22 cellular contexts compared by ENCODE assay signal in genomic region chr5:129051283-129051682, GRCh38. TPM values are rescaled to one million over a fixed set of nuclear protein-coding genes. Genes with fewer than 3 reads are reported as not detected.
DNase-seq lines count a peak whose midpoint lies in the region; ATAC-seq, FAIRE-seq and TF ChIP-seq lines count a peak whose summit lies in the region.
"Had no signal": no experiment of that assay in that cellular context is flagged by ENCODE, and none has a peak within 500 bp of the region (broad histone marks: within the 10 kb centered on the region; RNA-seq: fewer than 3 reads in every experiment).

No MANE protein-coding gene starts in this region.

- no CpG with 5 or more reads among the region's 4 CpGs for whole genome bisulfite sequencing in IMR-90 (ENCODE audit: extremely low coverage in 2 of 2, insufficient read length in 1 of 2), 2 experiments

- no peak for FAIRE-seq in keratinocyte (lab: Jason Lieb, UNC)
- no peak for FAIRE-seq in urothelium cell line (lab: Jason Lieb, UNC)
- FAIRE-seq: D721Med, G401.6, GM12891, GM18507, H54 had no signal

- no peak overlapping the region for H2BK15ac ChIP-seq in IMR-90 (ENCODE audit: low read depth, low read length)

- H2BK5ac ChIP-seq in IMR-90 (ENCODE audit: low read depth, low read length, poor library complexity, severe bottlenecking) = no peak overlapping the region

- H3K9ac ChIP-seq in IMR-90 (ENCODE audit: low read depth, low read length) = no peak overlapping the region
- H3K9ac ChIP-seq in keratinocyte (ENCODE audit: control insufficient read depth, extremely low read depth, insufficient read depth, low read length) = no peak overlapping the region
- H3K9ac ChIP-seq: GM23248 had no signal

- H3K56ac ChIP-seq in IMR-90 (ENCODE audit: extremely low read depth, insufficient read depth, low read length) = no peak overlapping the region

- dilution Hi-C loops in IMR-90 (cut with HindIII; ENCODE audit: low sequenced_read_pairs, unreplicated experiment) = no loop called here
- dilution Hi-C loops in keratinocyte (cut with MboI; ENCODE audit: extremely low pct_ligation_motif_present, low sequenced_read_pairs) = no loop called here

- no peaks in the 10 kb centered on the region for H3K9me3 ChIP-seq in IMR-90 (ENCODE audit: control insufficient read depth, insufficient read depth, low read length)
- H3K9me3 ChIP-seq in keratinocyte (ENCODE audit: control insufficient read depth, low read depth, low read length) = no peaks in the 10 kb centered on the region
- H3K9me3 ChIP-seq: BE2C had no signal

- no peaks in the 10 kb centered on the region for H3K79me2 ChIP-seq in keratinocyte (ENCODE audit: control insufficient read depth, insufficient read depth, low read length)

- H3K4me2 ChIP-seq in IMR-90 (ENCODE audit: low read depth, low read length) (no peak overlapping the region), keratinocyte (ENCODE audit: control insufficient read depth, extremely low read depth, insufficient read depth, low read depth, low read length) (peak overlapping the region; percentile 23)

- in situ Hi-C loops in IMR-90 (cut with MboI; ENCODE audit: low sequenced_read_pairs) = no loop called here

- H2AK9ac ChIP-seq in IMR-90 (replicated peaks; ENCODE audit: low read depth, low read length, poor library complexity) = no peak overlapping the region

- H4K8ac ChIP-seq in IMR-90 (ENCODE audit: low read depth in 2 of 2, low read length in 2 of 2) = no peak overlapping the region

- no peaks in the 10 kb centered on the region for H3K27me3 ChIP-seq in IMR-90 (ENCODE audit: control insufficient read depth, insufficient read depth, low read length)
- H3K27me3 ChIP-seq in keratinocyte (ENCODE audit: control insufficient read depth, extremely low read depth, insufficient read depth, low read length) = no peaks in the 10 kb centered on the region
- H3K27me3 ChIP-seq: BE2C had no signal

- CTCF ChIA-PET in IMR-90 (lab: Yijun Ruan, JAX) = no interaction called here

- no TSS peak for BruUV-seq in IMR-90 (replicated peaks; lab: Mats Ljungman, UMichigan)

- H3K4me3 ChIP-seq in IMR-90 (ENCODE audit: insufficient read depth, low read depth, low read length) = no peak overlapping the region
- no peak overlapping the region for H3K4me3 ChIP-seq in keratinocyte (ENCODE audit: control insufficient read depth in 2 of 3, extremely low read depth in 1 of 3, insufficient read depth in 2 of 3, low read depth in 1 of 3, low read length in 3 of 3)
- H3K4me3 ChIP-seq: GM23248 had no signal

- H2AFZ ChIP-seq in IMR-90 (replicated peaks; ENCODE audit: low read length, poor library complexity) (no peak overlapping the region), keratinocyte (ENCODE audit: control insufficient read depth, low read length) (peak overlapping the region; percentile 17)
- H2AFZ ChIP-seq: GM23248 had no signal

- no peak overlapping the region for H3K14ac ChIP-seq in IMR-90 (replicated peaks; ENCODE audit: low read depth, low read length)

- H2BK120ac ChIP-seq in IMR-90 (ENCODE audit: low read depth, low read length) = no peak overlapping the region

- H3K36me3 ChIP-seq in IMR-90 (ENCODE audit: control insufficient read depth, insufficient read depth, low read length) (no peaks in the 10 kb centered on the region), keratinocyte (ENCODE audit: control insufficient read depth in 2 of 2, extremely low read depth in 1 of 2, insufficient read depth in 2 of 2, low read length in 2 of 2) (no peaks in the 10 kb centered on the region)
- H3K36me3 ChIP-seq: BE2C had no signal

- no peak for TF ChIP-seq CTCF in IMR-90 (conservative IDR thresholded peaks at IDR 0.05; ENCODE audit: low read depth, low read length)
- TF ChIP-seq CTCF in VCaP (conservative IDR thresholded peaks at IDR 0.05) = no peak
- no peak for TF ChIP-seq CTCF in keratinocyte (optimal IDR thresholded peaks at IDR 0.05 in 1 of 3, IDR thresholded peaks at IDR 0.05 in 1 of 3, conservative IDR thresholded peaks at IDR 0.05 in 1 of 3; ENCODE audit: extremely low read depth in 1 of 3, insufficient read depth in 2 of 3, low read length in 3 of 3)

- TF ChIP-seq RAD21 in IMR-90 (IDR thresholded peaks at IDR 0.05; ENCODE audit: low read length) = no peak

- POLR2A ChIA-PET in IMR-90 (lab: Charles Lee; ENCODE audit: unreplicated experiment) = interaction anchor here (0.7 kb wide), 1 partner anchor 87 kb away, joined by 3 read pairs; no protein-coding TSS in a partner anchor

- ATAC-seq in IMR-90 (ENCODE audit: low read depth) (peak; percentile 49), HG03469 (IDR thresholded peaks at IDR 0.05; ENCODE audit: unreplicated experiment) (no peak)

- no peak overlapping the region for H3K27ac ChIP-seq in IMR-90 (ENCODE audit: insufficient read depth, low read length)
- H3K27ac ChIP-seq in VCaP = peak overlapping the region; percentile 10; the same call in 1 of the 2 replicates
- H3K27ac ChIP-seq in keratinocyte (ENCODE audit: control insufficient read depth, insufficient read depth, low read length) = no peak overlapping the region
- H3K27ac ChIP-seq: GM23248, HL-60 had no signal

- no peaks in the 10 kb centered on the region for H4K20me1 ChIP-seq in IMR-90 (ENCODE audit: insufficient read depth, low read length)
- H4K20me1 ChIP-seq in keratinocyte (ENCODE audit: control insufficient read depth, extremely low read depth, insufficient read depth, low read length) = no peaks in the 10 kb centered on the region

- no peaks in the 10 kb centered on the region for H3K4me1 ChIP-seq in IMR-90 (ENCODE audit: control insufficient read depth, insufficient read depth, low read length)
- no peaks in the 10 kb centered on the region for H3K4me1 ChIP-seq in keratinocyte (ENCODE audit: control insufficient read depth, extremely low read depth, insufficient read depth, low read length)

- no peaks in the 10 kb centered on the region for H3K79me1 ChIP-seq in IMR-90 (ENCODE audit: low read depth in 1 of 2, low read length in 2 of 2)

- intact Hi-C loops in IMR-90 (cut with micrococcal nuclease) = no loop called here

- H2BK20ac ChIP-seq in IMR-90 (ENCODE audit: low read depth, low read length) = no peak overlapping the region

- no peak overlapping the region for H4K91ac ChIP-seq in IMR-90 (ENCODE audit: insufficient read depth, low read depth, low read length)

- H3K23ac ChIP-seq in IMR-90 (ENCODE audit: low read depth, low read length) = no peak overlapping the region

- H2AK5ac ChIP-seq in IMR-90 (ENCODE audit: low read depth, low read length) = no peak overlapping the region

- H3K4ac ChIP-seq in IMR-90 (ENCODE audit: low read depth, low read length) = no peak overlapping the region

- DNase-seq in IMR-90 = no peak
- DNase-seq in NCI-H526 (lab: John Stamatoyannopoulos, UW) = peak; percentile 22 to 29
- DNase-seq in keratinocyte (ENCODE audit: low read depth, low spot score) = no peak
- no peak for DNase-seq in activated CD4-positive, alpha-beta T cell treated with anti-CD3 and anti-CD28 coated beads for 48 hours
- no peak for DNase-seq in T1000 (lab: John Stamatoyannopoulos, UW)
- DNase-seq in urothelium cell line (ENCODE audit: low spot score) = no peak
- DNase-seq: ACHN; BE2C; C1 segment of cervical spinal cord; CD4-positive, CD25-positive, alpha-beta regulatory T cell; CD8-positive, alpha-beta memory T cell; COR-L47; GM23248; HCEC 1CT had no signal

- no peaks in the 10 kb centered on the region for H3K9me1 ChIP-seq in IMR-90 (ENCODE audit: insufficient read depth, low read length)
- no peaks in the 10 kb centered on the region for H3K9me1 ChIP-seq in keratinocyte (ENCODE audit: control insufficient read depth, extremely low read depth, insufficient read depth, low read length)

- H4K5ac ChIP-seq in IMR-90 (ENCODE audit: low read depth, low read length) = no peak overlapping the region

- no peak for TF ChIP-seq POLR2A in IMR-90 (IDR thresholded peaks at IDR 0.05; ENCODE audit: low read depth, low read length)

- H3K18ac ChIP-seq in IMR-90 (ENCODE audit: low read depth, low read length) = no peak overlapping the region

TF ChIP-seq in IMR-90, 13 proteins besides CTCF, POLR2A, EP300 and RAD21 (continues in another document):
- TF ChIP-seq FOS (IDR thresholded peaks at IDR 0.05; ENCODE audit: low read depth, low read length) = no peak
- no peak for TF ChIP-seq CEBPB (IDR thresholded peaks at IDR 0.05; ENCODE audit: low read depth, low read length)
- no peak for TF ChIP-seq SMC3 (IDR thresholded peaks at IDR 0.05; ENCODE audit: low read depth, low read length)
- TF ChIP-seq CHD1 (IDR thresholded peaks at IDR 0.05; ENCODE audit: low read depth, low read length) = no peak
- no peak for TF ChIP-seq RCOR1 (IDR thresholded peaks at IDR 0.05; ENCODE audit: insufficient replicate concordance, low read length)
- TF ChIP-seq, protein P1, sequence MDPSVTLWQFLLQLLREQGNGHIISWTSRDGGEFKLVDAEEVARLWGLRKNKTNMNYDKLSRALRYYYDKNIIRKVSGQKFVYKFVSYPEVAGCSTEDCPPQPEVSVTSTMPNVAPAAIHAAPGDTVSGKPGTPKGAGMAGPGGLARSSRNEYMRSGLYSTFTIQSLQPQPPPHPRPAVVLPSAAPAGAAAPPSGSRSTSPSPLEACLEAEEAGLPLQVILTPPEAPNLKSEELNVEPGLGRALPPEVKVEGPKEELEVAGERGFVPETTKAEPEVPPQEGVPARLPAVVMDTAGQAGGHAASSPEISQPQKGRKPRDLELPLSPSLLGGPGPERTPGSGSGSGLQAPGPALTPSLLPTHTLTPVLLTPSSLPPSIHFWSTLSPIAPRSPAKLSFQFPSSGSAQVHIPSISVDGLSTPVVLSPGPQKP (IDR thresholded peaks at IDR 0.05; ENCODE audit: borderline replicate concordance, low read depth, low read length) = no peak
- TF ChIP-seq NFE2L2 (IDR thresholded peaks at IDR 0.05; ENCODE audit: low read depth, low read length) = no peak
- no peak for TF ChIP-seq MXI1 (IDR thresholded peaks at IDR 0.05; ENCODE audit: borderline replicate concordance, low read depth, low read length)
- TF ChIP-seq BHLHE40 (IDR thresholded peaks at IDR 0.05; ENCODE audit: low read depth, low read length) = no peak
- no peak for TF ChIP-seq RFX5 (IDR thresholded peaks at IDR 0.05; ENCODE audit: low read depth, low read length)
- TF ChIP-seq MAZ (IDR thresholded peaks at IDR 0.05; ENCODE audit: borderline replicate concordance, low read depth, low read length) = no peak

RNA-seq across cellular contexts. Expression of gene ISOC1, which starts 43.3 kb away (rescaled TPM):
- total RNA-seq in IMR-90 (2012; rRNA removed) = 10.8 and 18.9 TPM in 2 replicates
- polyA plus RNA-seq in IMR-90 (2012; rRNA removed) = 10.2 and 11.6 TPM in 2 replicates
- 6.2 and 6.6 TPM in 2 replicates for polyA plus RNA-seq in IMR-90 (2012; cell fraction: cytosol; rRNA removed)
- 2.2 and 3.7 TPM in 2 replicates for polyA plus RNA-seq in IMR-90 (2012; cell fraction: nucleus; rRNA removed; ENCODE audit: low replicate concordance)
- polyA plus RNA-seq in keratinocyte = 16.4 to 26.4 TPM (median 16.8 TPM) in 3 replicates
- 11.2 TPM for polyA plus RNA-seq in keratinocyte (2011; ENCODE audit: low read depth)
- polyA plus RNA-seq in keratinocyte (2011; cell fraction: cytosol; rRNA removed) = 16.5 and 21.6 TPM in 2 replicates
- 11.5 and 12.2 TPM in 2 replicates for polyA plus RNA-seq in keratinocyte (2011; cell fraction: nucleus; rRNA removed)
- polyA plus RNA-seq in keratinocyte (2012; ENCODE audit: low replicate concordance) = 13.7 and 16.6 TPM in 2 replicates
- polyA minus RNA-seq in keratinocyte = 2.7 to 18.3 TPM (median 10.0 TPM) in 3 replicates
- 19.2 TPM for polyA minus RNA-seq in keratinocyte (2011; cell fraction: cytosol; rRNA and poly(A)+ RNA removed)
- 4.4 and 7.9 TPM in 2 replicates for polyA minus RNA-seq in keratinocyte (2011; cell fraction: nucleus; rRNA and poly(A)+ RNA removed)

Comparison
In these comparisons a context has a peak if more than half of its experiments do, and no peak if none do; other contexts are left out.
1. DNase-seq: peak in NCI-H526 (2 of 2); none in IMR-90 (single experiment), keratinocyte (single experiment), activated CD4-positive, alpha-beta T cell treated with anti-CD3 and anti-CD28 coated beads for 48 hours (single experiment), T1000 (single experiment) and urothelium cell line (single experiment).